In the genomic region with DNA sequence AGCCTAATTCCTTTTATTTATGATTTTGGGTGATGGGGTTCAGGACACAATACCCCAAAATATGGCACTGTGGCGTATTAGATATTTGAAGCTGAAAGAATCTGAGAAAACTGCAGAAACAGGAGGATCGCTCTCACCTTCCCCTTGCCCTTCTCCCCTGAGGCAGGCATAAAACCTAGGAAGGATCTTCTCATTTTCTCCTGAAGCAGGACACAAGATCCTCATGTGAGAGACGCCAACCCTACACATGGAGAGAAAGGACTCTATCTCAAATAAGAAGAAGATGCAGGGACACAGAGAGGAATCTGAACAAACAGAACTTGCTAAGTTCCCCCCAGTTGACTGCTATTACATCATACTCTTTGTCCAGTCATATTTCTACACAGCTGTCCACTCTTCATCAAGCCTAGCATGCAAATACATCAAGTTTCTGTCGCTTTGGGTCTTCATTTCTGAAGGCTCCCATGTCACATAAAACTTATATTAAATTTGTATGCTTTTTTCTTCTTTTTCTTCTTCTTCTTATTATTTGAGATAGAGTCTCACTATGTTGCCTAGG, we compare ENCODE assay signal across 15 cellular contexts.
"Had no signal": no experiment of that assay in that cellular context is flagged by ENCODE, and none has a peak within 500 bp of the region (broad histone marks: within the 10 kb centered on the region; RNA-seq: fewer than 3 reads in every experiment).

No MANE protein-coding gene starts in this region.

- H3K4me1 ChIP-seq: uterus had no signal

- H3K4me3 ChIP-seq: adrenal gland, mucosa of descending colon, sigmoid colon, thyroid gland, uterus had no signal

- H3K9me3 ChIP-seq: adrenal gland, mucosa of descending colon, sigmoid colon, thyroid gland, uterus had no signal

- ATAC-seq: mucosa of descending colon, T-cell had no signal

- H3K4me3 Mint-ChIP-seq: central memory CD8-positive, alpha-beta T cell; T-cell had no signal

- H3K27ac ChIP-seq: adrenal gland, sigmoid colon, thyroid gland, uterus, VCaP had no signal

- H3K27me3 Mint-ChIP-seq: central memory CD8-positive, alpha-beta T cell; T-cell had no signal

- H3K27me3 ChIP-seq: adrenal gland, sigmoid colon, thyroid gland, uterus had no signal

- H3K9me3 Mint-ChIP-seq: central memory CD8-positive, alpha-beta T cell; T-cell had no signal

- DNase-seq: activated CD4-positive, alpha-beta T cell treated with anti-CD3 and anti-CD28 coated beads for 4 hours; activated naive CD4-positive, alpha-beta T cell treated with anti-CD3 and anti-CD28 coated beads, Interleukin-2, amount 50 U/mL, for 16 hours; adrenal gland; cortex of kidney; effector memory CD4-positive, alpha-beta T cell; hippocampal formation; kidney glomerular epithelial cell; mucosa of descending colon; sigmoid colon; stimulated activated CD4-positive, alpha-beta T cell treated with anti-CD3 and anti-CD28 coated beads, Interleukin-12 subunit alpha, Interleukin-12 subunit beta, amount 100 ng/mL, for 4 hours; T-cell; thyroid gland; uterus had no signal

- H3K36me3 ChIP-seq: adrenal gland, sigmoid colon, thyroid gland, uterus had no signal
